3 cellular contexts compared by ENCODE assay signal in genomic region chr11:32838505-32839274, GRCh38.
TF ChIP-seq lines count a peak whose summit lies in the region.

No MANE protein-coding gene starts in this region.

TF ChIP-seq in GM23338, 12 proteins besides CTCF, POLR2A, EP300 and RAD21:
- TF ChIP-seq REST (IDR thresholded peaks at IDR 0.05; ENCODE audit: unreplicated experiment) = no peak
- TF ChIP-seq NANOG (IDR thresholded peaks at IDR 0.05; ENCODE audit: borderline replicate concordance) = no peak
- TF ChIP-seq CREB1 (CRISPR knock-in tag; IDR thresholded peaks at IDR 0.05; ENCODE audit: low read depth) = no peak
- TF ChIP-seq, protein P1, sequence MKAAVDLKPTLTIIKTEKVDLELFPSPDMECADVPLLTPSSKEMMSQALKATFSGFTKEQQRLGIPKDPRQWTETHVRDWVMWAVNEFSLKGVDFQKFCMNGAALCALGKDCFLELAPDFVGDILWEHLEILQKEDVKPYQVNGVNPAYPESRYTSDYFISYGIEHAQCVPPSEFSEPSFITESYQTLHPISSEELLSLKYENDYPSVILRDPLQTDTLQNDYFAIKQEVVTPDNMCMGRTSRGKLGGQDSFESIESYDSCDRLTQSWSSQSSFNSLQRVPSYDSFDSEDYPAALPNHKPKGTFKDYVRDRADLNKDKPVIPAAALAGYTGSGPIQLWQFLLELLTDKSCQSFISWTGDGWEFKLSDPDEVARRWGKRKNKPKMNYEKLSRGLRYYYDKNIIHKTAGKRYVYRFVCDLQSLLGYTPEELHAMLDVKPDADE (IDR thresholded peaks at IDR 0.05) = no peak
- no peak for TF ChIP-seq POLR2AphosphoS5 (IDR thresholded peaks at IDR 0.05; ENCODE audit: low read depth)
- TF ChIP-seq JUNB (IDR thresholded peaks at IDR 0.05; ENCODE audit: unreplicated experiment) = no peak

TF ChIP-seq in WTC11, 78 proteins besides CTCF, POLR2A, EP300 and RAD21:
- TF ChIP-seq AFF4 (CRISPR knock-in tag; IDR thresholded peaks at IDR 0.05; ENCODE audit: borderline replicate concordance) (no peak), PRRX2 (CRISPR knock-in tag; IDR thresholded peaks at IDR 0.05) (no peak), TP53 (CRISPR knock-in tag; IDR thresholded peaks at IDR 0.05) (no peak), FOXP1 (CRISPR knock-in tag; IDR thresholded peaks at IDR 0.05; ENCODE audit: borderline replicate concordance) (no peak), ARID4B (CRISPR knock-in tag; IDR thresholded peaks at IDR 0.05; ENCODE audit: borderline replicate concordance) (no peak), NR1H2 (CRISPR knock-in tag; IDR thresholded peaks at IDR 0.05) (no peak), ELF4 (CRISPR knock-in tag; IDR thresholded peaks at IDR 0.05; ENCODE audit: low read depth) (no peak), ZNF281 (CRISPR knock-in tag; IDR thresholded peaks at IDR 0.05) (no peak), USF2 (CRISPR knock-in tag; IDR thresholded peaks at IDR 0.05) (no peak)
- TF ChIP-seq, protein P2, sequence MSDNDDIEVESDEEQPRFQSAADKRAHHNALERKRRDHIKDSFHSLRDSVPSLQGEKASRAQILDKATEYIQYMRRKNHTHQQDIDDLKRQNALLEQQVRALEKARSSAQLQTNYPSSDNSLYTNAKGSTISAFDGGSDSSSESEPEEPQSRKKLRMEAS (CRISPR knock-in tag; IDR thresholded peaks at IDR 0.05) = no peak
TF ChIP-seq in WTC11: peak in this region for 0.

TF ChIP-seq in SK-N-SH treated with all-trans-retinoic acid at 6 μM for 48 hours, 23 proteins besides CTCF, POLR2A, EP300 and RAD21 (continued from another document):
- TF ChIP-seq, protein P3, sequence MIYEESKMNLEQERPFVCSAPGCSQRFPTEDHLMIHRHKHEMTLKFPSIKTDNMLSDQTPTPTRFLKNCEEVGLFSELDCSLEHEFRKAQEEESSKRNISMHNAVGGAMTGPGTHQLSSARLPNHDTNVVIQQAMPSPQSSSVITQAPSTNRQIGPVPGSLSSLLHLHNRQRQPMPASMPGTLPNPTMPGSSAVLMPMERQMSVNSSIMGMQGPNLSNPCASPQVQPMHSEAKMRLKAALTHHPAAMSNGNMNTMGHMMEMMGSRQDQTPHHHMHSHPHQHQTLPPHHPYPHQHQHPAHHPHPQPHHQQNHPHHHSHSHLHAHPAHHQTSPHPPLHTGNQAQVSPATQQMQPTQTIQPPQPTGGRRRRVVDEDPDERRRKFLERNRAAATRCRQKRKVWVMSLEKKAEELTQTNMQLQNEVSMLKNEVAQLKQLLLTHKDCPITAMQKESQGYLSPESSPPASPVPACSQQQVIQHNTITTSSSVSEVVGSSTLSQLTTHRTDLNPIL (CRISPR knock-in tag; IDR thresholded peaks at IDR 0.05; ENCODE audit: low read depth) = no peak
- TF ChIP-seq TOX (CRISPR knock-in tag; IDR thresholded peaks at IDR 0.05; ENCODE audit: borderline replicate concordance) = no peak
- no peak for TF ChIP-seq TCF4 (CRISPR knock-in tag; IDR thresholded peaks at IDR 0.05; ENCODE audit: borderline replicate concordance)
- TF ChIP-seq ARNTL (CRISPR knock-in tag; IDR thresholded peaks at IDR 0.05; ENCODE audit: borderline replicate concordance, low read depth) = no peak
- no peak for TF ChIP-seq ZNF70 (CRISPR knock-in tag; IDR thresholded peaks at IDR 0.05)
- no peak for TF ChIP-seq ZNF8 (CRISPR knock-in tag; IDR thresholded peaks at IDR 0.05)
- TF ChIP-seq, protein P4, sequence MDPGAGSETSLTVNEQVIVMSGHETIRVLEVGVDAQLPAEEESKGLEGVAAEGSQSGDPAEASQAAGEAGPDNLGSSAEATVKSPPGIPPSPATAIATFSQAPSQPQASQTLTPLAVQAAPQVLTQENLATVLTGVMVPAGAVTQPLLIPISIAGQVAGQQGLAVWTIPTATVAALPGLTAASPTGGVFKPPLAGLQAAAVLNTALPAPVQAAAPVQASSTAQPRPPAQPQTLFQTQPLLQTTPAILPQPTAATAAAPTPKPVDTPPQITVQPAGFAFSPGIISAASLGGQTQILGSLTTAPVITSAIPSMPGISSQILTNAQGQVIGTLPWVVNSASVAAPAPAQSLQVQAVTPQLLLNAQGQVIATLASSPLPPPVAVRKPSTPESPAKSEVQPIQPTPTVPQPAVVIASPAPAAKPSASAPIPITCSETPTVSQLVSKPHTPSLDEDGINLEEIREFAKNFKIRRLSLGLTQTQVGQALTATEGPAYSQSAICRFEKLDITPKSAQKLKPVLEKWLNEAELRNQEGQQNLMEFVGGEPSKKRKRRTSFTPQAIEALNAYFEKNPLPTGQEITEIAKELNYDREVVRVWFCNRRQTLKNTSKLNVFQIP (CRISPR knock-in tag; IDR thresholded peaks at IDR 0.05; ENCODE audit: borderline replicate concordance, low read depth) = no peak
- TF ChIP-seq, protein P5, sequence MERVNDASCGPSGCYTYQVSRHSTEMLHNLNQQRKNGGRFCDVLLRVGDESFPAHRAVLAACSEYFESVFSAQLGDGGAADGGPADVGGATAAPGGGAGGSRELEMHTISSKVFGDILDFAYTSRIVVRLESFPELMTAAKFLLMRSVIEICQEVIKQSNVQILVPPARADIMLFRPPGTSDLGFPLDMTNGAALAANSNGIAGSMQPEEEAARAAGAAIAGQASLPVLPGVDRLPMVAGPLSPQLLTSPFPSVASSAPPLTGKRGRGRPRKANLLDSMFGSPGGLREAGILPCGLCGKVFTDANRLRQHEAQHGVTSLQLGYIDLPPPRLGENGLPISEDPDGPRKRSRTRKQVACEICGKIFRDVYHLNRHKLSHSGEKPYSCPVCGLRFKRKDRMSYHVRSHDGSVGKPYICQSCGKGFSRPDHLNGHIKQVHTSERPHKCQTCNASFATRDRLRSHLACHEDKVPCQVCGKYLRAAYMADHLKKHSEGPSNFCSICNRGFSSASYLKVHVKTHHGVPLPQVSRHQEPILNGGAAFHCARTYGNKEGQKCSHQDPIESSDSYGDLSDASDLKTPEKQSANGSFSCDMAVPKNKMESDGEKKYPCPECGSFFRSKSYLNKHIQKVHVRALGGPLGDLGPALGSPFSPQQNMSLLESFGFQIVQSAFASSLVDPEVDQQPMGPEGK (CRISPR knock-in tag; IDR thresholded peaks at IDR 0.05; ENCODE audit: borderline replicate concordance) = no peak
- TF ChIP-seq, protein P6, sequence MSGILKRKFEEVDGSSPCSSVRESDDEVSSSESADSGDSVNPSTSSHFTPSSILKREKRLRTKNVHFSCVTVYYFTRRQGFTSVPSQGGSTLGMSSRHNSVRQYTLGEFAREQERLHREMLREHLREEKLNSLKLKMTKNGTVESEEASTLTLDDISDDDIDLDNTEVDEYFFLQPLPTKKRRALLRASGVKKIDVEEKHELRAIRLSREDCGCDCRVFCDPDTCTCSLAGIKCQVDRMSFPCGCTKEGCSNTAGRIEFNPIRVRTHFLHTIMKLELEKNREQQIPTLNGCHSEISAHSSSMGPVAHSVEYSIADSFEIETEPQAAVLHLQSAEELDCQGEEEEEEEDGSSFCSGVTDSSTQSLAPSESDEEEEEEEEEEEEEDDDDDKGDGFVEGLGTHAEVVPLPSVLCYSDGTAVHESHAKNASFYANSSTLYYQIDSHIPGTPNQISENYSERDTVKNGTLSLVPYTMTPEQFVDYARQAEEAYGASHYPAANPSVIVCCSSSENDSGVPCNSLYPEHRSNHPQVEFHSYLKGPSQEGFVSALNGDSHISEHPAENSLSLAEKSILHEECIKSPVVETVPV (CRISPR knock-in tag; IDR thresholded peaks at IDR 0.05) = no peak
- TF ChIP-seq ZC3H10 (CRISPR knock-in tag; IDR thresholded peaks at IDR 0.05) = no peak
- no peak for TF ChIP-seq SNAI2 (CRISPR knock-in tag; IDR thresholded peaks at IDR 0.05)
- TF ChIP-seq ESRRG (CRISPR knock-in tag; IDR thresholded peaks at IDR 0.05) = no peak
- no peak for TF ChIP-seq ZFP3 (CRISPR knock-in tag; IDR thresholded peaks at IDR 0.05)
